ENCODE assay signal across 22 cellular contexts in genomic region chr1:33276573-33277298, GRCh38. TPM values are rescaled to one million over a fixed set of nuclear protein-coding genes. Genes with fewer than 3 reads are reported as not detected.
DNase-seq lines count a peak whose midpoint lies in the region; ATAC-seq and TF ChIP-seq lines count a peak whose summit lies in the region.
"Had no signal": no experiment of that assay in that cellular context is flagged by ENCODE, and none has a peak within 500 bp of the region (broad histone marks: within the 10 kb centered on the region; RNA-seq: fewer than 3 reads in every experiment).

No MANE protein-coding gene starts in this region.

- H3K4me1 ChIP-seq in neuronal stem cell (ENCODE audit: control insufficient read depth in 2 of 2, insufficient read depth in 1 of 2, low read depth in 1 of 2, low read length in 2 of 2), result no peaks in the 10 kb centered on the region
- peaks cover 0 to 36% (median 17%) of the 10 kb centered on the region in 4 donors for H3K4me1 ChIP-seq in tibial artery
- H3K4me1 ChIP-seq: A549, Caco-2 had no signal

- H3K9ac ChIP-seq in neuronal stem cell (ENCODE audit: low read depth, low read length, poor library complexity), result peak overlapping the region; percentile 50

- no peak overlapping the region for H3K4me3 Mint-ChIP-seq in chondrocyte (ENCODE audit: unreplicated experiment)
- H3K4me3 Mint-ChIP-seq: CD4-positive, alpha-beta T cell had no signal

- WGBS in neuronal stem cell (ENCODE audit: extremely low coverage in 2 of 2, insufficient read length in 2 of 2, insufficient replicate concordance in 1 of 2), 2 donors, result no CpG with 5 or more reads among the region's 30 CpGs

- no peak overlapping the region for H2AK5ac ChIP-seq in neuronal stem cell (ENCODE audit: low read depth, low read length)

- intact Hi-C loops in Right ventricle myocardium superior (cut with DNase I) (no loop called here), left cardiac atrium (cut with DNase I) (no loop called here), tibial artery (cut with DNase I; ENCODE audit: low total_unique reads) (no loop called here)

- peak overlapping the region; percentile 6 for H3K27ac Mint-ChIP-seq in chondrocyte (ENCODE audit: unreplicated experiment)
- H3K27ac Mint-ChIP-seq: CD4-positive, alpha-beta T cell had no signal

- H2BK15ac ChIP-seq in neuronal stem cell (ENCODE audit: low read length), result no peak overlapping the region

- H3K9me3 Mint-ChIP-seq in chondrocyte (ENCODE audit: low read depth), result no peaks in the 10 kb centered on the region
- H3K9me3 Mint-ChIP-seq: CD4-positive, alpha-beta T cell had no signal

- H3K27ac ChIP-seq in neuronal stem cell (replicated peaks; ENCODE audit: low read length), result no peak overlapping the region
- no peak overlapping the region for H3K27ac ChIP-seq in tibial artery
- H3K27ac ChIP-seq: A549 had no signal

- no peak overlapping the region for H2BK12ac ChIP-seq in neuronal stem cell (ENCODE audit: low read length)

- TF ChIP-seq CTCF in chondrocyte (IDR thresholded peaks at IDR 0.05) (no peak), tibial artery (IDR thresholded peaks at IDR 0.05) (no peak), foreskin fibroblast (IDR thresholded peaks at IDR 0.05; ENCODE audit: low read depth, low read length) (no peak)

- H3K36me3 Mint-ChIP-seq in chondrocyte (ENCODE audit: low read depth), result peaks cover 17% of the 10 kb centered on the region

- no peaks in the 10 kb centered on the region for H3K27me3 ChIP-seq in neuronal stem cell (ENCODE audit: control insufficient read depth in 3 of 3, insufficient read depth in 3 of 3, low read depth in 1 of 3, low read length in 3 of 3)
- no peaks in the 10 kb centered on the region for H3K27me3 ChIP-seq in tibial artery

- no peak overlapping the region for H2BK5ac ChIP-seq in neuronal stem cell (ENCODE audit: low read length)

- peak overlapping the region; percentile 27 for H3K23ac ChIP-seq in neuronal stem cell (ENCODE audit: low read depth, low read length, poor library complexity)

- no peak overlapping the region for H4K8ac ChIP-seq in neuronal stem cell (ENCODE audit: low read depth, low read length)

- H2BK120ac ChIP-seq in neuronal stem cell (ENCODE audit: low read depth, low read length), result no peak overlapping the region

- H3K18ac ChIP-seq in neuronal stem cell (ENCODE audit: low read length), result no peak overlapping the region

- ATAC-seq in Right ventricle myocardium superior (ENCODE audit: poor library complexity), result no peak
- no peak for ATAC-seq in left cardiac atrium
- ATAC-seq in GM21825 (IDR thresholded peaks at IDR 0.05; ENCODE audit: unreplicated experiment), result no peak
- ATAC-seq: A549, HCT116 had no signal

- H3K36me3 ChIP-seq in neuronal stem cell (replicated peaks in 1 of 2; ENCODE audit: control insufficient read depth in 2 of 2, insufficient read depth in 2 of 2, low read length in 2 of 2) (peaks cover 26 to 96% of the 10 kb centered on the region in 2 donors), tibial artery (peaks cover 37 to 62% (median 40%) of the 10 kb centered on the region in 3 donors)

- H3K79me1 ChIP-seq in neuronal stem cell (ENCODE audit: low read depth, low read length), result peaks cover 16% of the 10 kb centered on the region

- no peak overlapping the region for H3K14ac ChIP-seq in neuronal stem cell (ENCODE audit: low read length)

- H3K27me3 Mint-ChIP-seq in chondrocyte (ENCODE audit: low read depth), result no peaks in the 10 kb centered on the region
- H3K27me3 Mint-ChIP-seq: CD4-positive, alpha-beta T cell had no signal

- H3K9me3 ChIP-seq in neuronal stem cell (replicated peaks in 1 of 2; ENCODE audit: control insufficient read depth in 2 of 2, insufficient read depth in 1 of 2, low read depth in 1 of 2, low read length in 2 of 2) (no peaks in the 10 kb centered on the region), tibial artery (no peaks in the 10 kb centered on the region)
- H3K9me3 ChIP-seq: A549, Caco-2 had no signal

- no peak overlapping the region for H2AFZ ChIP-seq in neuronal stem cell (ENCODE audit: low read length)

- H3K4me1 Mint-ChIP-seq in chondrocyte (ENCODE audit: low read depth), result peaks cover 10% of the 10 kb centered on the region

- no peak overlapping the region for H4K91ac ChIP-seq in neuronal stem cell (ENCODE audit: low read depth, low read length, poor library complexity)

- H3K4me2 ChIP-seq in neuronal stem cell (ENCODE audit: insufficient read depth, low read length, poor library complexity, severe bottlenecking), result no peak overlapping the region
- H3K4me2 ChIP-seq: A549 had no signal

- H3K4me3 ChIP-seq in neuronal stem cell (ENCODE audit: low read length in 2 of 2) (no peak overlapping the region), tibial artery (no peak overlapping the region), foreskin fibroblast (ENCODE audit: low read depth in 1 of 2, low read length in 2 of 2) (no peak overlapping the region)
- H3K4me3 ChIP-seq: A549 had no signal

- no peak overlapping the region for H3K4ac ChIP-seq in neuronal stem cell (ENCODE audit: low read length)

- DNase-seq in Right ventricle myocardium superior (peak; percentile 30), left cardiac atrium (no peak), chondrocyte (ENCODE audit: low spot score) (no peak), neuronal stem cell (ENCODE audit: low spot score) (no peak), tibial artery (peak; percentile 15 to 52), T-helper 9 cell (no peak), foreskin fibroblast (no peak)
- DNase-seq: Caco-2; CD4-positive, alpha-beta T cell; DMS153; GF-D8; GOT3; NCI-H1105; NCI-H2081 treated with DMSO at 0.1 percent for 48 hours; NCI-H510A; NCI-H748 treated with DMSO at 0.1 percent for 48 hours; SHP77 had no signal

RNA-seq across cellular contexts. Expression of gene ZNF362, which starts 20.4 kb away (rescaled TPM):
- total RNA-seq in Right ventricle myocardium superior (30.1 TPM), left cardiac atrium (10 to 100 TPM; 29.5 to 29.8 TPM), chondrocyte (84.1 to 122 TPM (median 85.0 TPM) in 3 replicates)
- 42.6 TPM for polyA plus RNA-seq in neuronal stem cell (2013, experiment 1 of 2)
- 45.2 TPM for polyA plus RNA-seq in neuronal stem cell (2013, experiment 2 of 2)

RNA-seq across cellular contexts. Expression of gene A3GALT2, which starts 44.2 kb away (rescaled TPM):
- total RNA-seq in Right ventricle myocardium superior (not detected), left cardiac atrium (under 1 TPM in 1 of 2 donors, not detected in 1; 0.24 TPM), chondrocyte (0.27 TPM in 1 of 3 replicates, not detected in the others)
- polyA plus RNA-seq in neuronal stem cell (2013, experiment 1 of 2), result not detected
- not detected for polyA plus RNA-seq in neuronal stem cell (2013, experiment 2 of 2)
- total RNA-seq: Caco-2; CD4-positive, alpha-beta T cell; OCI-LY7 had no signal
- polyA plus RNA-seq: A549, BJ had no signal

Comparison
In these comparisons a context has a peak if more than half of its experiments do, and no peak if none do; other contexts are left out.
1. DNase-seq: peak in Right ventricle myocardium superior (single experiment) and tibial artery (2 of 2); none in left cardiac atrium (single experiment), chondrocyte (single experiment), neuronal stem cell (single experiment), T-helper 9 cell (single experiment) and foreskin fibroblast (0 of 2).